1 cellular context compared by ENCODE assay signal in the genomic region with DNA sequence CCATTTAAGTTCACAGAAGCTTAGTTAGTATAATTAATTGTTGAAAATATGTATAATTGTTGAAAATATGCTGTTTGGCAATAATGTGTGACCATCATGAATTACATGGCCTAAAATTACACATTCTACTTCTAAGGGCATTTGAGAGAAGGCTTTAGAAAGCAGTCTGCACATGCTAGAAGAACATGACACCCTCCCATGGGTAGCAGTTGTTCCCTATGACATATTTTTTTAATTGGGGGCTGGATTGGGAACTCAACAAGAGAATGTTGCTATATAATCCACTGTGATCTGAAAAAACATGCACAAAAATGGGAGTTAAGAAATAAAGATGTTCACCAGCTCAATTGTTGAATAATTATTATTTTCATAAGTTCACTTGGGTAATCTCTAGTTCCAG.
TF ChIP-seq lines count a peak whose summit lies in the region.

No MANE protein-coding gene starts in this region.

TF ChIP-seq in endothelial cell of umbilical vein, 7 proteins besides CTCF, POLR2A, EP300 and RAD21:
- TF ChIP-seq MYC (IDR thresholded peaks at IDR 0.05; ENCODE audit: low read depth, low read length): no peak
- no peak for TF ChIP-seq POLR2AphosphoS5 (IDR thresholded peaks at IDR 0.05; ENCODE audit: insufficient read depth, low read depth, low read length)
- no peak for TF ChIP-seq GATA2 (IDR thresholded peaks at IDR 0.05; ENCODE audit: insufficient read depth, insufficient read length, low read depth, low read length)
- no peak for TF ChIP-seq EZH2 (IDR thresholded peaks at IDR 0.05; ENCODE audit: borderline replicate concordance, low read depth, low read length, severe bottlenecking)
- TF ChIP-seq JUN (IDR thresholded peaks at IDR 0.05; ENCODE audit: borderline replicate concordance, insufficient read depth, insufficient read length, low read depth): no peak
- TF ChIP-seq FOS (IDR thresholded peaks at IDR 0.05; ENCODE audit: borderline replicate concordance, insufficient read depth, low read length): no peak
- TF ChIP-seq, protein P1, sequence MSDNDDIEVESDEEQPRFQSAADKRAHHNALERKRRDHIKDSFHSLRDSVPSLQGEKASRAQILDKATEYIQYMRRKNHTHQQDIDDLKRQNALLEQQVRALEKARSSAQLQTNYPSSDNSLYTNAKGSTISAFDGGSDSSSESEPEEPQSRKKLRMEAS (IDR thresholded peaks at IDR 0.05; ENCODE audit: insufficient read depth, insufficient read length): no peak
